Comparison of ENCODE assay signal across 8 cellular contexts in genomic region chr2:219177594-219178376, GRCh38. TPM values are rescaled to one million over a fixed set of nuclear protein-coding genes. Genes with fewer than 3 reads are reported as not detected.
A peak's percentile ranks its signal among the peaks of the same experiment; 100 is the strongest.
DNase-seq lines count a peak whose midpoint lies in the region; ATAC-seq, FAIRE-seq and TF ChIP-seq lines count a peak whose summit lies in the region.

A gene with protein sequence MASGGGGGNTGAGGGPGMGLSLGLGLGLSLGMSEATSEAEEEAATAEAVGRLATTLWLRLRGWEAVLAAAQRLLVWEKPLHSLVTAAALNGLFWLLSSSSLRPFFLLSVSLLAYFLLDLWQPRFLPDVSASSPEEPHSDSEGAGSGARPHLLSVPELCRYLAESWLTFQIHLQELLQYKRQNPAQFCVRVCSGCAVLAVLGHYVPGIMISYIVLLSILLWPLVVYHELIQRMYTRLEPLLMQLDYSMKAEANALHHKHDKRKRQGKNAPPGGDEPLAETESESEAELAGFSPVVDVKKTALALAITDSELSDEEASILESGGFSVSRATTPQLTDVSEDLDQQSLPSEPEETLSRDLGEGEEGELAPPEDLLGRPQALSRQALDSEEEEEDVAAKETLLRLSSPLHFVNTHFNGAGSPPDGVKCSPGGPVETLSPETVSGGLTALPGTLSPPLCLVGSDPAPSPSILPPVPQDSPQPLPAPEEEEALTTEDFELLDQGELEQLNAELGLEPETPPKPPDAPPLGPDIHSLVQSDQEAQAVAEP (plus strand): TSS chr2:219178275. CDS start chr2:219178353, 78 bp downstream.

- peak; percentile 92 for TF ChIP-seq POLR2A in GM18526 (IDR thresholded peaks at IDR 0.05; ENCODE audit: extremely low read depth, insufficient read length)

- CTCF ChIA-PET in WTC11 (lab: Charles Lee): interaction anchor here (0.7 to 1.3 kb wide), 2 partner anchors 76 to 84 kb away, joined by 3 to 4 read pairs; partner anchors contain the start of gene TUBA4A

- peaks cover 32% of the 10 kb centered on the region for H3K36me3 ChIP-seq in bronchial epithelial cell (ENCODE audit: control insufficient read depth, insufficient read depth, low read length)

- H3K27me3 Mint-ChIP-seq in WTC11 (ENCODE audit: low read depth): no peaks in the 10 kb centered on the region

- H3K27ac Mint-ChIP-seq in WTC11: peak within 1 kb of the TSS; percentile 98

- ATAC-seq in HG03095 (IDR thresholded peaks at IDR 0.05; ENCODE audit: unreplicated experiment): peak; percentile 37
- ATAC-seq in WTC11: peak; percentile 66

- H3K4me3 Mint-ChIP-seq in WTC11: peak within 1 kb of the TSS; percentile 88

- H3K36me3 Mint-ChIP-seq in WTC11: peaks cover 23% of the 10 kb centered on the region

- POLR2A ChIA-PET in WTC11 (lab: Charles Lee): interaction anchor here (1.8 kb wide), 1 partner anchor 29 kb away, joined by 6 read pairs; the partner anchor contains the start of gene ZFAND2B

- DNase-seq in A172 (ENCODE audit: low spot score) (peak; percentile 92), NCI-H226 (peak; percentile 81), WTC11 (ENCODE audit: low spot score) (peak; percentile 78), bronchial epithelial cell (ENCODE audit: low read depth) (peak; percentile 90), iris pigment epithelial cell (ENCODE audit: low read depth) (peak; percentile 88)
- DNase-seq in stimulated activated CD4-positive, alpha-beta T cell treated with anti-CD3 and anti-CD28 coated beads, Interleukin-12 subunit alpha, Interleukin-12 subunit beta, amount 100 ng/mL, for 24 hours (ENCODE audit: low read depth in 2 of 2): peak; percentile 62 to 63

- H3K4me1 Mint-ChIP-seq in WTC11: peaks cover 19% of the 10 kb centered on the region

- FAIRE-seq in bronchial epithelial cell (lab: Jason Lieb, UNC): no peak

- H3K4me3 ChIP-seq in bronchial epithelial cell (ENCODE audit: low read depth, low read length): peak within 1 kb of the TSS; percentile 85

- H3K27me3 ChIP-seq in bronchial epithelial cell (ENCODE audit: control insufficient read depth, insufficient read depth, low read length): no peaks in the 10 kb centered on the region

- H3K9me3 Mint-ChIP-seq in WTC11: no peaks in the 10 kb centered on the region

- no peak for TF ChIP-seq CTCF in WTC11 (IDR thresholded peaks at IDR 0.05)
- TF ChIP-seq CTCF in bronchial epithelial cell (IDR thresholded peaks at IDR 0.05; ENCODE audit: insufficient read depth, low read length, severe bottlenecking): peak; percentile 39

TF ChIP-seq in WTC11, 78 proteins besides CTCF, POLR2A, EP300 and RAD21 (continues in another document):
- TF ChIP-seq FOXK1 (CRISPR knock-in tag; IDR thresholded peaks at IDR 0.05) (peak; percentile 22; the same call in 1 of the 2 replicates), ZNF396 (CRISPR knock-in tag; IDR thresholded peaks at IDR 0.05; ENCODE audit: borderline replicate concordance) (no peak), ZNF121 (CRISPR knock-in tag; IDR thresholded peaks at IDR 0.05) (no peak), NFATC4 (CRISPR knock-in tag; IDR thresholded peaks at IDR 0.05) (no peak), GRHL2 (CRISPR knock-in tag; IDR thresholded peaks at IDR 0.05; ENCODE audit: insufficient replicate concordance, severe bottlenecking) (no peak), MYBL2 (CRISPR knock-in tag; IDR thresholded peaks at IDR 0.05) (0 out of 2 replicates have a peak, but pooled peaks have one; percentile 37), PRDM15 (CRISPR knock-in tag; IDR thresholded peaks at IDR 0.05) (no peak), ARID4B (CRISPR knock-in tag; IDR thresholded peaks at IDR 0.05; ENCODE audit: borderline replicate concordance) (no peak), ZNF423 (CRISPR knock-in tag; IDR thresholded peaks at IDR 0.05) (no peak), FOXP4 (CRISPR knock-in tag; IDR thresholded peaks at IDR 0.05) (no peak; the same call in 1 of the 2 replicates), NR1H2 (CRISPR knock-in tag; IDR thresholded peaks at IDR 0.05) (no peak), GABPB1 (CRISPR knock-in tag; IDR thresholded peaks at IDR 0.05) (peak; percentile 86), KAT7 (CRISPR knock-in tag; IDR thresholded peaks at IDR 0.05; ENCODE audit: borderline replicate concordance) (peak; percentile 21; the same call in 1 of the 2 replicates), ETV6 (CRISPR knock-in tag; IDR thresholded peaks at IDR 0.05) (peak; percentile 49)
- TF ChIP-seq, protein P1, sequence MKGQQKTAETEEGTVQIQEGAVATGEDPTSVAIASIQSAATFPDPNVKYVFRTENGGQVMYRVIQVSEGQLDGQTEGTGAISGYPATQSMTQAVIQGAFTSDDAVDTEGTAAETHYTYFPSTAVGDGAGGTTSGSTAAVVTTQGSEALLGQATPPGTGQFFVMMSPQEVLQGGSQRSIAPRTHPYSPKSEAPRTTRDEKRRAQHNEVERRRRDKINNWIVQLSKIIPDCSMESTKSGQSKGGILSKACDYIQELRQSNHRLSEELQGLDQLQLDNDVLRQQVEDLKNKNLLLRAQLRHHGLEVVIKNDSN (CRISPR knock-in tag; IDR thresholded peaks at IDR 0.05): peak; percentile 94

RNA-seq across cellular contexts. Expression of the gene that starts here (rescaled TPM):
- total RNA-seq in A172 (2014; rRNA removed; shearing (Covaris generic)): 120 and 125 TPM in 2 replicates
- total RNA-seq in WTC11 (2021): 50.2 to 60.2 TPM (median 52.8 TPM) in 3 replicates
- 57.4 and 110 TPM in 2 replicates for total RNA-seq in bronchial epithelial cell

Comparison
In these comparisons a context has a peak if more than half of its experiments do, and no peak if none do; other contexts are left out.
1. Peak in every context shown above with its lines: DNase-seq, ATAC-seq and H3K4me3 ChIP-seq.